In genomic region chr2:39188958-39189499, GRCh38 we compare ENCODE assay signal across 19 cellular contexts. TPM values are rescaled to one million over a fixed set of nuclear protein-coding genes. Genes with fewer than 3 reads are reported as not detected.
"Had no signal": no experiment of that assay in that cellular context is flagged by ENCODE, and none has a peak within 500 bp of the region (broad histone marks: within the 10 kb centered on the region; RNA-seq: fewer than 3 reads in every experiment).

No MANE protein-coding gene starts in this region.

- H3K36me3 ChIP-seq: neural progenitor cell, prostate gland, stomach, upper lobe of left lung had no signal

- H3K27ac ChIP-seq: body of pancreas, dorsolateral prefrontal cortex, epithelial cell of prostate, hepatocyte, neural progenitor cell, prostate gland, stomach, testis, upper lobe of left lung had no signal

- FAIRE-seq: colon had no signal

- H3K4me2 ChIP-seq: hepatocyte, neural progenitor cell had no signal

- H3K4me1 ChIP-seq: body of pancreas, neural progenitor cell, prostate gland, testis, upper lobe of left lung had no signal

- H3K79me2 ChIP-seq: hepatocyte had no signal

- H3K9ac ChIP-seq: neural progenitor cell had no signal

- H2AFZ ChIP-seq: hepatocyte, neural progenitor cell had no signal

- H3K4me3 ChIP-seq: body of pancreas, dorsolateral prefrontal cortex, hepatocyte, mucosa of descending colon, neural progenitor cell, prostate gland, stomach, testis, upper lobe of left lung had no signal

- ATAC-seq: body of pancreas; mucosa of descending colon; naive thymus-derived CD4-positive, alpha-beta T cell; right cardiac atrium had no signal

- DNase-seq: activated CD4-positive, alpha-beta T cell treated with anti-CD3 and anti-CD28 coated beads, Interleukin-2, amount 50 U/mL, for 4 hours; activated effector memory CD4-positive, alpha-beta T cell treated with anti-CD3 and anti-CD28 coated beads, Interleukin-2, amount 50 U/mL, for 16 hours; activated T-cell treated with anti-CD3 and anti-CD28 coated beads, Interleukin-2, amount 50 U/mL, for 1 hour; amygdala; body of pancreas; dorsolateral prefrontal cortex; mucosa of descending colon; naive thymus-derived CD4-positive, alpha-beta T cell; right cardiac atrium; stomach; T1000; testis; upper lobe of left lung had no signal

- H3K9me3 ChIP-seq: body of pancreas, mucosa of descending colon, prostate gland, stomach, testis, upper lobe of left lung had no signal

- H3K27me3 ChIP-seq: body of pancreas, dorsolateral prefrontal cortex, hepatocyte, neural progenitor cell, stomach, testis, upper lobe of left lung had no signal

RNA-seq across cellular contexts. Expression of gene CDKL4, which starts 54.7 kb away (rescaled TPM):
- total RNA-seq: prostate gland had no signal
- polyA plus RNA-seq: liver; naive thymus-derived CD4-positive, alpha-beta T cell; stomach had no signal
